In the genomic region with DNA sequence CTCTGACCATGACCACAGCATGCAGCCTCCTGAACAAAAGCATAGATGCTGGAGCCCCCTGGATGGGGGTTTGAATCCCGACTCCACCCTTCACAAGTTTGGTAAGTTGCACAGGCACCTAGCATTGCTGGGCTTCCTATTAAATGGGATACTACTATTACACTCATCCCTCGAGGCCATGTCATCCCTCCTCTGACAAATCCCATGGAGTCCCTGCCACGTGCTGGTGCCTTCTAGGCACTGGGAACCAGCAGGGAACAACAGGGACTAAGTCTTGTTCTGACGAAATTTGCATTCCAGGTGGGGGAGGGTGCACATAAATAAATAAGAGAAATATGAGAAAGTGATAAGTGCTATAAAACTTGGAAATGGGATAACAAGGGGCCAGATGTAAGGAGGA, we compare ENCODE assay signal across 1 cellular context.
TF ChIP-seq lines count a peak whose summit lies in the region.

No MANE protein-coding gene starts in this region.

TF ChIP-seq in IMR-90, 13 proteins besides CTCF, POLR2A, EP300 and RAD21 (continued from another document):
- TF ChIP-seq, protein P1, sequence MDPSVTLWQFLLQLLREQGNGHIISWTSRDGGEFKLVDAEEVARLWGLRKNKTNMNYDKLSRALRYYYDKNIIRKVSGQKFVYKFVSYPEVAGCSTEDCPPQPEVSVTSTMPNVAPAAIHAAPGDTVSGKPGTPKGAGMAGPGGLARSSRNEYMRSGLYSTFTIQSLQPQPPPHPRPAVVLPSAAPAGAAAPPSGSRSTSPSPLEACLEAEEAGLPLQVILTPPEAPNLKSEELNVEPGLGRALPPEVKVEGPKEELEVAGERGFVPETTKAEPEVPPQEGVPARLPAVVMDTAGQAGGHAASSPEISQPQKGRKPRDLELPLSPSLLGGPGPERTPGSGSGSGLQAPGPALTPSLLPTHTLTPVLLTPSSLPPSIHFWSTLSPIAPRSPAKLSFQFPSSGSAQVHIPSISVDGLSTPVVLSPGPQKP (IDR thresholded peaks at IDR 0.05; ENCODE audit: borderline replicate concordance, low read depth, low read length) = no peak
